18 cellular contexts compared by ENCODE assay signal in the genomic region with DNA sequence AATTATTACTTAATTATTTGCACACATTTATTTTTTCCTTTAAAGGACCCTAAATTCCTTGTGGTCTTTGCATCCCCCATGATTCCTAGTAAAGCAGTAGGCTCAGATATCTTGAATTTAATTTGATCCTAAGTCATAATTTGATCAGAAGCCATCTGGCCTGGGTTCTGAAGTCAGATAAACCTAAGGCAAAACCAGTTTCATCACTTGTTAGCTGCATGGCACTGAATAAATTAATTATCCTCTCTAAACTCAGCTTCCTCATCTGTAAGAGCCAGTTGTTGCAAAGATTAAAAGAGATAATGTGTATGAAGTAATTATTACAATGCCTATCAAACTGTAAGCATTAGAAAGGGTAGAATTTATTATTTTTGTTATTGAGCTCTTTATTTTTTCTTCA.
DNase-seq lines count a peak whose midpoint lies in the region; ATAC-seq and TF ChIP-seq lines count a peak whose summit lies in the region.
"Had no signal": no experiment of that assay in that cellular context is flagged by ENCODE, and none has a peak within 500 bp of the region (broad histone marks: within the 10 kb centered on the region; RNA-seq: fewer than 3 reads in every experiment).

No MANE protein-coding gene starts in this region.

- TF ChIP-seq RAD21 in SK-N-SH (IDR thresholded peaks at IDR 0.05; ENCODE audit: low read length), result no peak

- H3K4me3 ChIP-seq in BE2C (ENCODE audit: low read depth, low read length) (no peak overlapping the region), SK-N-SH (ENCODE audit: low read depth in 2 of 2, low read length in 1 of 2) (no peak overlapping the region), body of pancreas (no peak overlapping the region)
- H3K4me3 ChIP-seq: BLaER1 treated with 17β-estradiol and CSF1 and Interleukin-3, amounts not matched to agents 10 nM and 100 nM had no signal

- H3K27ac ChIP-seq in SK-N-SH (ENCODE audit: low read depth in 2 of 2, low read length in 1 of 2), result no peak overlapping the region
- no peak overlapping the region for H3K27ac ChIP-seq in body of pancreas
- H3K27ac ChIP-seq: BLaER1 treated with 17β-estradiol and CSF1 and Interleukin-3, amounts not matched to agents 10 nM and 100 nM; C4-2B had no signal

- H3K27ac Mint-ChIP-seq in mesothelial cell of epicardium, result no peak overlapping the region
- H3K27ac Mint-ChIP-seq: CD4-positive, alpha-beta T cell; CD8-positive, alpha-beta T cell had no signal

- no peaks in the 10 kb centered on the region for H3K9me3 Mint-ChIP-seq in mesothelial cell of epicardium
- H3K9me3 Mint-ChIP-seq: CD4-positive, alpha-beta T cell; CD8-positive, alpha-beta T cell had no signal

- H3K27me3 ChIP-seq in BE2C, result no peaks in the 10 kb centered on the region
- H3K27me3 ChIP-seq in SK-N-SH (ENCODE audit: insufficient read depth), result no peaks in the 10 kb centered on the region
- H3K27me3 ChIP-seq in body of pancreas, result no peaks in the 10 kb centered on the region
- H3K27me3 ChIP-seq: BLaER1 treated with 17β-estradiol and CSF1 and Interleukin-3, amounts not matched to agents 10 nM and 100 nM had no signal

- peaks cover 15% of the 10 kb centered on the region for H3K4me1 ChIP-seq in BE2C
- H3K4me1 ChIP-seq in SK-N-SH (ENCODE audit: control insufficient read depth in 1 of 2, insufficient read depth in 2 of 2, low read depth in 1 of 2, low read length in 1 of 2), result peaks cover 0 to 5% of the 10 kb centered on the region in 2 experiments; a peak in 1 of 4 replicates
- H3K4me1 ChIP-seq in body of pancreas, result no peaks in the 10 kb centered on the region
- H3K4me1 ChIP-seq: BLaER1 treated with 17β-estradiol and CSF1 and Interleukin-3, amounts not matched to agents 10 nM and 100 nM; Caco-2 had no signal

- no peak overlapping the region for H3K4me3 Mint-ChIP-seq in mesothelial cell of epicardium
- H3K4me3 Mint-ChIP-seq: CD4-positive, alpha-beta T cell; CD8-positive, alpha-beta T cell had no signal

- ATAC-seq in body of pancreas, result no peak
- ATAC-seq: CD8-positive, alpha-beta T cell had no signal

- H4K20me1 ChIP-seq in SK-N-SH (ENCODE audit: insufficient read depth), result no peaks in the 10 kb centered on the region; the same call in 1 of the 2 replicates
- H4K20me1 ChIP-seq: BLaER1 treated with 17β-estradiol and CSF1 and Interleukin-3, amounts not matched to agents 10 nM and 100 nM had no signal

- no peaks in the 10 kb centered on the region for H3K9me2 ChIP-seq in SK-N-SH

- no peak for TF ChIP-seq POLR2A in body of pancreas (IDR thresholded peaks at IDR 0.05)

- no peaks in the 10 kb centered on the region for H3K79me2 ChIP-seq in SK-N-SH (ENCODE audit: insufficient read depth)

- TF ChIP-seq CTCF in BE2C (IDR thresholded peaks at IDR 0.05; ENCODE audit: low read depth, low read length) (no peak), SK-N-SH (IDR thresholded peaks at IDR 0.05) (no peak), body of pancreas (IDR thresholded peaks at IDR 0.05) (no peak), mesothelial cell of epicardium (IDR thresholded peaks at IDR 0.05; ENCODE audit: unreplicated experiment) (no peak)

- H3K36me3 ChIP-seq in BE2C, result no peaks in the 10 kb centered on the region
- no peaks in the 10 kb centered on the region for H3K36me3 ChIP-seq in SK-N-SH (replicated peaks in 1 of 2; ENCODE audit: control insufficient read depth in 1 of 2, insufficient read depth in 2 of 2, low read length in 1 of 2)
- no peaks in the 10 kb centered on the region for H3K36me3 ChIP-seq in body of pancreas (replicated peaks in 1 of 2; ENCODE audit: insufficient read depth in 1 of 2, low read depth in 2 of 2)
- H3K36me3 ChIP-seq: BLaER1 treated with 17β-estradiol and CSF1 and Interleukin-3, amounts not matched to agents 10 nM and 100 nM had no signal

- no peaks in the 10 kb centered on the region for H3K9me3 ChIP-seq in BE2C
- H3K9me3 ChIP-seq in SK-N-SH, result no peaks in the 10 kb centered on the region
- H3K9me3 ChIP-seq in body of pancreas, result no peaks in the 10 kb centered on the region
- H3K9me3 ChIP-seq: Caco-2 had no signal

- H3K4me2 ChIP-seq in SK-N-SH, result no peak overlapping the region
- H3K4me2 ChIP-seq: BLaER1 treated with 17β-estradiol and CSF1 and Interleukin-3, amounts not matched to agents 10 nM and 100 nM had no signal

- intact Hi-C loops in body of pancreas (cut with DNase I) (no loop called here), cardiac septum (cut with DNase I) (no loop called here)

- no peaks in the 10 kb centered on the region for H3K36me3 Mint-ChIP-seq in mesothelial cell of epicardium
- H3K36me3 Mint-ChIP-seq: CD8-positive, alpha-beta T cell had no signal

- peak; percentile 20 for DNase-seq in BE2C
- peak; percentile 46 for DNase-seq in NCI-H524 treated with DMSO at 0.1 percent for 48 hours (lab: John Stamatoyannopoulos, UW)
- DNase-seq in NCI-H82 treated with DMSO at 0.1 percent for 48 hours (lab: John Stamatoyannopoulos, UW; ENCODE audit: unreplicated experiment), result peak; percentile 29
- peak; percentile 79 for DNase-seq in SK-N-SH
- DNase-seq in stimulated activated CD4-positive, alpha-beta T cell treated with anti-CD3 and anti-CD28 coated beads, Interleukin-2, amount 100 ng/mL, for 48 hours, result no peak
- no peak for DNase-seq in body of pancreas
- no peak for DNase-seq in cardiac septum (ENCODE audit: low spot score)
- DNase-seq in mesothelial cell of epicardium (ENCODE audit: low spot score in 2 of 2, unreplicated experiment in 2 of 2), result no peak
- DNase-seq: 8988T; ACHN; Caco-2; Calu3; CD4-positive, alpha-beta T cell; CD8-positive, alpha-beta T cell; DMS79 treated with DMSO at 0.1 percent for 48 hours; GF-D8 had no signal

- peaks cover 10% of the 10 kb centered on the region for H3K27me3 Mint-ChIP-seq in mesothelial cell of epicardium (ENCODE audit: low read depth)

- no peaks in the 10 kb centered on the region for H3K4me1 Mint-ChIP-seq in mesothelial cell of epicardium

- H2AFZ ChIP-seq in SK-N-SH (ENCODE audit: low read depth), result no peak overlapping the region

- POLR2A ChIA-PET in SK-N-SH (lab: Yijun Ruan, JAX), result no interaction called here

- TF ChIP-seq EP300 in SK-N-SH (IDR thresholded peaks at IDR 0.05; ENCODE audit: borderline replicate concordance in 1 of 2, low read depth in 1 of 2, low read length in 1 of 2), result peak in 1 of 2 experiments; percentile 92; a peak in 2 of 4 replicates

- CTCF ChIA-PET in SK-N-SH (lab: Yijun Ruan, JAX), result interaction anchor here (0.9 to 1.1 kb wide), 2 partner anchors 16 to 18 kb away, joined by 3 to 4 read pairs; no protein-coding TSS in a partner anchor

- no peak overlapping the region for H3K9ac ChIP-seq in SK-N-SH
- H3K9ac ChIP-seq: BLaER1 treated with 17β-estradiol and CSF1 and Interleukin-3, amounts not matched to agents 10 nM and 100 nM had no signal

- no peaks in the 10 kb centered on the region for H3F3A ChIP-seq in SK-N-SH (replicated peaks; ENCODE audit: insufficient read depth)

TF ChIP-seq in SK-N-SH, 30 proteins besides CTCF, POLR2A, EP300 and RAD21 (continues in another document):
- TF ChIP-seq RXRA (IDR thresholded peaks at IDR 0.05; ENCODE audit: borderline replicate concordance, low read depth), result no peak
- TF ChIP-seq, protein P1, sequence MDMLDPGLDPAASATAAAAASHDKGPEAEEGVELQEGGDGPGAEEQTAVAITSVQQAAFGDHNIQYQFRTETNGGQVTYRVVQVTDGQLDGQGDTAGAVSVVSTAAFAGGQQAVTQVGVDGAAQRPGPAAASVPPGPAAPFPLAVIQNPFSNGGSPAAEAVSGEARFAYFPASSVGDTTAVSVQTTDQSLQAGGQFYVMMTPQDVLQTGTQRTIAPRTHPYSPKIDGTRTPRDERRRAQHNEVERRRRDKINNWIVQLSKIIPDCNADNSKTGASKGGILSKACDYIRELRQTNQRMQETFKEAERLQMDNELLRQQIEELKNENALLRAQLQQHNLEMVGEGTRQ (IDR thresholded peaks at IDR 0.05; ENCODE audit: borderline replicate concordance, low read depth, low read length), result no peak
- TF ChIP-seq CHD2 (IDR thresholded peaks at IDR 0.05; ENCODE audit: low read length, partially characterized antibody), result peak; percentile 86
- peak; percentile 35 for TF ChIP-seq TCF12 (IDR thresholded peaks at IDR 0.05)
- TF ChIP-seq JUND (IDR thresholded peaks at IDR 0.05), result no peak
- TF ChIP-seq RCOR1 (IDR thresholded peaks at IDR 0.05; ENCODE audit: low read length), result peak; percentile 98
- peak; percentile 86 for TF ChIP-seq FOXJ3 (CRISPR knock-in tag; IDR thresholded peaks at IDR 0.05)
- TF ChIP-seq POLR2AphosphoS5 (IDR thresholded peaks at IDR 0.05; ENCODE audit: low read depth, low read length), result 0 out of 2 replicates have a peak, but pooled peaks have one; percentile 37
- TF ChIP-seq, protein P2, sequence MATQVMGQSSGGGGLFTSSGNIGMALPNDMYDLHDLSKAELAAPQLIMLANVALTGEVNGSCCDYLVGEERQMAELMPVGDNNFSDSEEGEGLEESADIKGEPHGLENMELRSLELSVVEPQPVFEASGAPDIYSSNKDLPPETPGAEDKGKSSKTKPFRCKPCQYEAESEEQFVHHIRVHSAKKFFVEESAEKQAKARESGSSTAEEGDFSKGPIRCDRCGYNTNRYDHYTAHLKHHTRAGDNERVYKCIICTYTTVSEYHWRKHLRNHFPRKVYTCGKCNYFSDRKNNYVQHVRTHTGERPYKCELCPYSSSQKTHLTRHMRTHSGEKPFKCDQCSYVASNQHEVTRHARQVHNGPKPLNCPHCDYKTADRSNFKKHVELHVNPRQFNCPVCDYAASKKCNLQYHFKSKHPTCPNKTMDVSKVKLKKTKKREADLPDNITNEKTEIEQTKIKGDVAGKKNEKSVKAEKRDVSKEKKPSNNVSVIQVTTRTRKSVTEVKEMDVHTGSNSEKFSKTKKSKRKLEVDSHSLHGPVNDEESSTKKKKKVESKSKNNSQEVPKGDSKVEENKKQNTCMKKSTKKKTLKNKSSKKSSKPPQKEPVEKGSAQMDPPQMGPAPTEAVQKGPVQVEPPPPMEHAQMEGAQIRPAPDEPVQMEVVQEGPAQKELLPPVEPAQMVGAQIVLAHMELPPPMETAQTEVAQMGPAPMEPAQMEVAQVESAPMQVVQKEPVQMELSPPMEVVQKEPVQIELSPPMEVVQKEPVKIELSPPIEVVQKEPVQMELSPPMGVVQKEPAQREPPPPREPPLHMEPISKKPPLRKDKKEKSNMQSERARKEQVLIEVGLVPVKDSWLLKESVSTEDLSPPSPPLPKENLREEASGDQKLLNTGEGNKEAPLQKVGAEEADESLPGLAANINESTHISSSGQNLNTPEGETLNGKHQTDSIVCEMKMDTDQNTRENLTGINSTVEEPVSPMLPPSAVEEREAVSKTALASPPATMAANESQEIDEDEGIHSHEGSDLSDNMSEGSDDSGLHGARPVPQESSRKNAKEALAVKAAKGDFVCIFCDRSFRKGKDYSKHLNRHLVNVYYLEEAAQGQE (IDR thresholded peaks at IDR 0.05; ENCODE audit: low read depth, low read length), result no peak

Comparison
In these comparisons a context has a peak if more than half of its experiments do, and no peak if none do; other contexts are left out.
1. DNase-seq: peak in BE2C (single experiment), NCI-H524 treated with DMSO at 0.1 percent for 48 hours (single experiment), NCI-H82 treated with DMSO at 0.1 percent for 48 hours (single experiment) and SK-N-SH (single experiment); none in stimulated activated CD4-positive, alpha-beta T cell treated with anti-CD3 and anti-CD28 coated beads, Interleukin-2, amount 100 ng/mL, for 48 hours (0 of 2), body of pancreas (0 of 4), cardiac septum (single experiment) and mesothelial cell of epicardium (0 of 2).